Comparison of ENCODE assay signal across 1 cellular context in genomic region chr2:55710025-55710424, GRCh38.
TF ChIP-seq lines count a peak whose summit lies in the region.

No MANE protein-coding gene starts in this region.

TF ChIP-seq in GM12878, 131 proteins besides CTCF, POLR2A, EP300 and RAD21 (continued from another document):
- TF ChIP-seq PML (IDR thresholded peaks at IDR 0.05; ENCODE audit: low read length) (no peak), USF2 (IDR thresholded peaks at IDR 0.05; ENCODE audit: borderline replicate concordance, low read depth, low read length) (no peak), MYB (IDR thresholded peaks at IDR 0.05; ENCODE audit: borderline replicate concordance, low read depth, low read length) (no peak), IRF3 (IDR thresholded peaks at IDR 0.05) (no peak), MEF2B (IDR thresholded peaks at IDR 0.05; ENCODE audit: partially characterized antibody, poor library complexity, severe bottlenecking) (no peak), RBBP5 (conservative IDR thresholded peaks at IDR 0.05) (no peak), ZSCAN29 (IDR thresholded peaks at IDR 0.05) (no peak), MTA3 (IDR thresholded peaks at IDR 0.05; ENCODE audit: borderline replicate concordance, low read length) (no peak), RFX5 (IDR thresholded peaks at IDR 0.05; ENCODE audit: low read depth, low read length) (no peak), ZNF687 (IDR thresholded peaks at IDR 0.05) (no peak)
- TF ChIP-seq, protein P1, sequence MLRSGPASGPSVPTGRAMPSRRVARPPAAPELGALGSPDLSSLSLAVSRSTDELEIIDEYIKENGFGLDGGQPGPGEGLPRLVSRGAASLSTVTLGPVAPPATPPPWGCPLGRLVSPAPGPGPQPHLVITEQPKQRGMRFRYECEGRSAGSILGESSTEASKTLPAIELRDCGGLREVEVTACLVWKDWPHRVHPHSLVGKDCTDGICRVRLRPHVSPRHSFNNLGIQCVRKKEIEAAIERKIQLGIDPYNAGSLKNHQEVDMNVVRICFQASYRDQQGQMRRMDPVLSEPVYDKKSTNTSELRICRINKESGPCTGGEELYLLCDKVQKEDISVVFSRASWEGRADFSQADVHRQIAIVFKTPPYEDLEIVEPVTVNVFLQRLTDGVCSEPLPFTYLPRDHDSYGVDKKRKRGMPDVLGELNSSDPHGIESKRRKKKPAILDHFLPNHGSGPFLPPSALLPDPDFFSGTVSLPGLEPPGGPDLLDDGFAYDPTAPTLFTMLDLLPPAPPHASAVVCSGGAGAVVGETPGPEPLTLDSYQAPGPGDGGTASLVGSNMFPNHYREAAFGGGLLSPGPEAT (IDR thresholded peaks at IDR 0.05; ENCODE audit: low read depth), result no peak
TF ChIP-seq in GM12878: peak in this region for 0.
